ENCODE assay signal across 9 cellular contexts in the genomic region with DNA sequence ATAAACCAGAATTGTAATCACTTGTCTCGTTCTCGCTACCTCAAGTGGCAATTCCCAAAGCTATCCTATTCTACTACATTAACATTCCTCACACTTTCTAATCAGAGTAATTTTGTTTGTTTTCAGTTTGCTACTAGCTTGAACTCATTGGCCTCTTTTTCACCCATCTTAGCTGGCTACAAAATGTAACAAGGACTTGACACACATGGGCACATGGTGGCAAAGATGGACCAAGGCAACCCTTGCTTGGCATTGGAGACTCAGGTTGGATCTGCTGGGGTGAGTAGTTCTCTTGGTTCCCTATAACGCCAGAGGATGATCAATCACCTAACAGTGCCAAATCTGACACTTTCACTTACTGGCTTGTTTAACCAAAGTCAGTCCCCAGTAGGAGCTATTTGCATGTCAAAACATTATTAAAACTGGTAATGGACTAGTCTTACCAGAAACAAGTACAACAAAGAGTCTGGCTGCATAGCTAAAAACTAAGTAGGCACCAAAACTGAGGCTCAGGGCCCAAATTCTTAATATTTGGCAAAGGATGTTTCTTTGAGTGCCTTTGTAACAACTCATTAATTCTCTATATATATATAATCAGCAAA. TPM values are rescaled to one million over a fixed set of nuclear protein-coding genes. Genes with fewer than 3 reads are reported as not detected.
DNase-seq lines count a peak whose midpoint lies in the region; ATAC-seq and TF ChIP-seq lines count a peak whose summit lies in the region.
"Had no signal": no experiment of that assay in that cellular context is flagged by ENCODE, and none has a peak within 500 bp of the region (broad histone marks: within the 10 kb centered on the region; RNA-seq: fewer than 3 reads in every experiment).

No MANE protein-coding gene starts in this region.

- H3K27me3 Mint-ChIP-seq in activated CD4-positive, alpha-beta memory T cell treated with anti-CD3 and anti-CD28 coated beads for 36 hours, result peaks cover 2% of the 10 kb centered on the region

- H3K27ac ChIP-seq in A673 (ENCODE audit: low read depth, low read length, poor library complexity, severe bottlenecking) (no peak overlapping the region), Panc1 (ENCODE audit: low read length) (no peak overlapping the region; the same call in 1 of the 2 replicates), iPS-20b (ENCODE audit: low read length) (no peak overlapping the region), uterus (no peak overlapping the region)

- BruUV-seq in A673 (replicated peaks; lab: Mats Ljungman, UMichigan) (no TSS peak), Panc1 (replicated peaks; lab: Mats Ljungman, UMichigan) (TSS peak; percentile 76)

- no peak overlapping the region for H3K27ac Mint-ChIP-seq in activated CD4-positive, alpha-beta memory T cell treated with anti-CD3 and anti-CD28 coated beads for 36 hours

- peak overlapping the region; percentile 30; the same call in 1 of the 2 replicates for H3K9ac ChIP-seq in iPS-20b (ENCODE audit: low read depth, low read length)

- H3K4me3 Mint-ChIP-seq in activated CD4-positive, alpha-beta memory T cell treated with anti-CD3 and anti-CD28 coated beads for 36 hours, result no peak overlapping the region

- H3K36me3 ChIP-seq in A673 (ENCODE audit: insufficient read depth, low read length, poor library complexity, severe bottlenecking), result no peaks in the 10 kb centered on the region
- peaks cover 8% of the 10 kb centered on the region for H3K36me3 ChIP-seq in Panc1 (ENCODE audit: control insufficient read depth, insufficient read depth, low read length)
- H3K36me3 ChIP-seq in iPS-20b (ENCODE audit: insufficient read depth, low read depth, low read length), result no peaks in the 10 kb centered on the region
- H3K36me3 ChIP-seq in uterus, result no peaks in the 10 kb centered on the region

- no peaks in the 10 kb centered on the region for H3K27me3 ChIP-seq in A673 (replicated peaks; ENCODE audit: insufficient read depth, low read depth, low read length, poor library complexity)
- H3K27me3 ChIP-seq in Panc1 (ENCODE audit: control insufficient read depth, insufficient read depth, low read length), result no peaks in the 10 kb centered on the region
- H3K27me3 ChIP-seq in iPS-20b (ENCODE audit: insufficient read depth, low read length), result peaks cover 14% of the 10 kb centered on the region
- H3K27me3 ChIP-seq in uterus, result no peaks in the 10 kb centered on the region

- in situ Hi-C loops in GM18951 (cut with MboI; ENCODE audit: low sequenced_read_pairs, unreplicated experiment) (loop anchor here (10.0 kb wide), 1 partner anchor 115 kb away; no protein-coding TSS in a partner anchor), Panc1 (cut with HindIII; ENCODE audit: low pct_unique_long_range_greater_than_20kb, low sequenced_read_pairs) (no loop called here)

- POLR2A ChIA-PET in A673 (lab: Charles Lee; ENCODE audit: low non-redundant PET) (no interaction called here), Panc1 (lab: Charles Lee) (no interaction called here)
- POLR2A ChIA-PET in activated CD4-positive, alpha-beta memory T cell treated with anti-CD3 and anti-CD28 coated beads for 36 hours (lab: Charles Lee), result interaction anchor here (0.6 to 0.7 kb wide), 2 partner anchors 393 to 460 kb away, joined by 3 to 7 read pairs; no protein-coding TSS in a partner anchor

- intact Hi-C loops in A673 (cut with micrococcal nuclease; ENCODE audit: unreplicated experiment) (loop anchor here (2.0 to 10.0 kb wide), 3 partner anchors 47 to 115 kb away; no protein-coding TSS in a partner anchor), Panc1 (cut with micrococcal nuclease; ENCODE audit: unreplicated experiment) (no loop called here), uterus (cut with DNase I; ENCODE audit: low total_unique reads) (no loop called here)
- intact Hi-C loops in activated CD4-positive, alpha-beta memory T cell treated with anti-CD3 and anti-CD28 coated beads for 36 hours (cut with micrococcal nuclease), result loop anchor here (2.0 to 10.0 kb wide), 3 partner anchors 29 to 105 kb away; no protein-coding TSS in a partner anchor

- ATAC-seq in Panc1, result no peak

- DNase-seq in A673 (ENCODE audit: low spot score), result no peak
- no peak for DNase-seq in Panc1 (ENCODE audit: low read depth, low spot score)
- DNase-seq in EL, result no peak
- DNase-seq in activated CD4-positive, alpha-beta memory T cell treated with anti-CD3 and anti-CD28 coated beads for 36 hours, result no peak
- DNase-seq in uterus, result no peak
- DNase-seq in NCI-H2196 (lab: John Stamatoyannopoulos, UW; ENCODE audit: unreplicated experiment), result no peak
- DNase-seq: NCI-H1105 treated with DMSO at 0.1 percent for 48 hours had no signal

- peaks cover 46% of the 10 kb centered on the region for H3K4me1 Mint-ChIP-seq in activated CD4-positive, alpha-beta memory T cell treated with anti-CD3 and anti-CD28 coated beads for 36 hours (ENCODE audit: low read depth)

- TF ChIP-seq CTCF in A673 (conservative IDR thresholded peaks at IDR 0.05; ENCODE audit: low read depth, low read length), result no peak
- no peak for TF ChIP-seq CTCF in Panc1 (IDR thresholded peaks at IDR 0.05)
- TF ChIP-seq CTCF in uterus (IDR thresholded peaks at IDR 0.05), result no peak

- no peaks in the 10 kb centered on the region for H3K36me3 Mint-ChIP-seq in activated CD4-positive, alpha-beta memory T cell treated with anti-CD3 and anti-CD28 coated beads for 36 hours

- H3K9me3 ChIP-seq in A673 (ENCODE audit: low read depth, low read length, poor library complexity, severe bottlenecking), result no peaks in the 10 kb centered on the region
- H3K9me3 ChIP-seq in Panc1 (ENCODE audit: control insufficient read depth, insufficient read depth, low read depth, low read length), result no peaks in the 10 kb centered on the region
- H3K9me3 ChIP-seq in iPS-20b (ENCODE audit: insufficient read depth, low read depth, low read length), result no peaks in the 10 kb centered on the region
- no peaks in the 10 kb centered on the region for H3K9me3 ChIP-seq in uterus

- H3K4me1 ChIP-seq in A673 (ENCODE audit: insufficient read depth, low read length, poor library complexity, severe bottlenecking) (peaks cover 43% of the 10 kb centered on the region), Panc1 (ENCODE audit: control insufficient read depth, insufficient read depth, low read length) (peaks cover 26% of the 10 kb centered on the region), iPS-20b (ENCODE audit: insufficient read depth, low read length) (peaks cover 28% of the 10 kb centered on the region), uterus (no peaks in the 10 kb centered on the region)

- H3K4me3 ChIP-seq in A673 (ENCODE audit: low read depth, low read length, poor library complexity, severe bottlenecking) (peak overlapping the region; percentile 95), Panc1 (ENCODE audit: low read depth in 2 of 2, low read length in 2 of 2) (peak overlapping the region; percentile 23 to 79; a peak in 2 of 4 replicates), iPS-20b (ENCODE audit: low read length) (peak overlapping the region; percentile 100), uterus (no peak overlapping the region)

- H3K9me3 Mint-ChIP-seq in activated CD4-positive, alpha-beta memory T cell treated with anti-CD3 and anti-CD28 coated beads for 36 hours, result no peaks in the 10 kb centered on the region

- CTCF ChIA-PET in A673 (lab: Charles Lee), result interaction anchor here (0.7 kb wide), 1 partner anchor 377 kb away, joined by 8 read pairs; no protein-coding TSS in a partner anchor
- CTCF ChIA-PET in Panc1 (lab: Charles Lee), result no interaction called here
- CTCF ChIA-PET in activated CD4-positive, alpha-beta memory T cell treated with anti-CD3 and anti-CD28 coated beads for 36 hours (lab: Charles Lee), result no interaction called here

- TF ChIP-seq POLR2A in GM18951 (IDR thresholded peaks at IDR 0.05; ENCODE audit: extremely low read depth, insufficient read depth, insufficient read length) (peak; percentile 32), uterus (IDR thresholded peaks at IDR 0.05) (no peak)

RNA-seq across cellular contexts. Expression of gene USP6NL, which starts 1.9 kb away (rescaled TPM):
- total RNA-seq in A673 (2021) (38.7 and 40.0 TPM in 2 replicates), Panc1 (2021; ENCODE audit: unreplicated experiment) (13.9 TPM), uterus (10 to 100 TPM in 3 of 4 donors, 1 to 10 TPM in 1; 3.8 to 21.9 (median 17.0) TPM)
- 7.0 TPM for polyA plus RNA-seq in Panc1 (2012; ENCODE audit: insufficient read length)
- 1 to 10 TPM; 3.2 to 3.4 TPM for total RNA-seq in activated CD4-positive, alpha-beta memory T cell treated with anti-CD3 and anti-CD28 coated beads for 36 hours

Comparison
In these comparisons a context has a peak if more than half of its experiments do, and no peak if none do; other contexts are left out.
1. H3K4me3 ChIP-seq: peak in A673 (single experiment), Panc1 (2 of 2) and iPS-20b (single experiment); none in uterus (0 of 2).
2. intact Hi-C loops: an anchor here in A673 (2.0 to 10.0 kb wide) and activated CD4-positive, alpha-beta memory T cell treated with anti-CD3 and anti-CD28 coated beads for 36 hours (2.0 to 10.0 kb wide); none called in Panc1 and uterus.